In genomic region chr10:30007406-30007805, GRCh38 we compare ENCODE assay signal across 20 cellular contexts. TPM values are rescaled to one million over a fixed set of nuclear protein-coding genes. Genes with fewer than 3 reads are reported as not detected.
DNase-seq lines count a peak whose midpoint lies in the region; FAIRE-seq and TF ChIP-seq lines count a peak whose summit lies in the region.
"Had no signal": no experiment of that assay in that cellular context is flagged by ENCODE, and none has a peak within 500 bp of the region (broad histone marks: within the 10 kb centered on the region; RNA-seq: fewer than 3 reads in every experiment).

No MANE protein-coding gene starts in this region.

- H2AFZ ChIP-seq in MM.1S (ENCODE audit: low read length) = no peak overlapping the region
- 0 out of 2 replicates have a peak overlapping the region, but pooled peaks have one; percentile 11 for H2AFZ ChIP-seq in H1 (ENCODE audit: low read length)
- H2AFZ ChIP-seq: GM23248 had no signal

- H3K14ac ChIP-seq in H1 (ENCODE audit: insufficient read length) = no peak overlapping the region

- TF ChIP-seq EP300 in H1 (IDR thresholded peaks at IDR 0.05; ENCODE audit: borderline replicate concordance in 1 of 2, low read depth in 2 of 2, low read length in 2 of 2) = no peak

- H3K23ac ChIP-seq in H1 (ENCODE audit: insufficient read length) = no peak overlapping the region

- no peak overlapping the region for H4K5ac ChIP-seq in H1 (ENCODE audit: insufficient read length, low read depth, low read length)

- no peak overlapping the region for H3K4me3 Mint-ChIP-seq in T-helper 1 cell treated with Interleukin-12 subunit alpha and Interleukin-12 subunit beta and Interleukin-4 antibody, amounts not matched to agents 30 μg/mL and 1 μg/mL, for 36 hours
- H3K4me3 Mint-ChIP-seq in nephron (no peak overlapping the region), progenitor cell of endocrine pancreas (ENCODE audit: low read depth) (no peak overlapping the region)

- POLR2A ChIA-PET in H1 (lab: Charles Lee; ENCODE audit: partially characterized antibody) = no interaction called here

- no peak overlapping the region for H2BK20ac ChIP-seq in H1 (ENCODE audit: low read length)

- peaks cover 3% of the 10 kb centered on the region for H3K9me3 Mint-ChIP-seq in T-helper 1 cell treated with Interleukin-12 subunit alpha and Interleukin-12 subunit beta and Interleukin-4 antibody, amounts not matched to agents 30 μg/mL and 1 μg/mL, for 36 hours
- peaks cover 3% of the 10 kb centered on the region for H3K9me3 Mint-ChIP-seq in nephron
- peaks cover 3% of the 10 kb centered on the region for H3K9me3 Mint-ChIP-seq in progenitor cell of endocrine pancreas (ENCODE audit: low read depth)

- H3K4ac ChIP-seq in H1 (replicated peaks; ENCODE audit: insufficient read length, low read depth, low read length) = no peak overlapping the region

- no peak for TF ChIP-seq RAD21 in H1 (IDR thresholded peaks at IDR 0.05 in 1 of 2, conservative IDR thresholded peaks at IDR 0.05 in 1 of 2; ENCODE audit: low read depth in 2 of 2, low read length in 2 of 2)

- no peaks in the 10 kb centered on the region for H3F3A ChIP-seq in MM.1S (ENCODE audit: insufficient read depth, low read length)

- no peak overlapping the region for H4K91ac ChIP-seq in H1 (replicated peaks; ENCODE audit: insufficient read length, low read length)

- H3K36me3 ChIP-seq in MM.1S (replicated peaks; ENCODE audit: insufficient read depth, low read length) = no peaks in the 10 kb centered on the region
- no peaks in the 10 kb centered on the region for H3K36me3 ChIP-seq in H1 (ENCODE audit: control insufficient read depth in 2 of 4, insufficient read depth in 4 of 4, low read length in 3 of 4)

- TF ChIP-seq POLR2A in H1 (IDR thresholded peaks at IDR 0.05; ENCODE audit: control extremely low read depth in 1 of 2, low read depth in 2 of 2, low read length in 2 of 2) = no peak

- H2AK5ac ChIP-seq in H1 (ENCODE audit: low read depth, low read length) = no peak overlapping the region

- H2BK5ac ChIP-seq in H1 (ENCODE audit: low read depth, low read length) = no peak overlapping the region

- H3K4me1 ChIP-seq in MM.1S (ENCODE audit: low read length) (peaks cover 14% of the 10 kb centered on the region), H1 (replicated peaks in 1 of 4; ENCODE audit: control insufficient read depth in 3 of 4, insufficient read depth in 4 of 4, low read length in 3 of 4) (0 out of 7 replicates have a peak, but pooled peaks cover 0 to 2% (median 0%) of the 10 kb centered on the region in 4 experiments)

- no peaks in the 10 kb centered on the region for H3K36me3 Mint-ChIP-seq in T-helper 1 cell treated with Interleukin-12 subunit alpha and Interleukin-12 subunit beta and Interleukin-4 antibody, amounts not matched to agents 30 μg/mL and 1 μg/mL, for 36 hours (ENCODE audit: low read depth)
- H3K36me3 Mint-ChIP-seq in nephron (ENCODE audit: low read depth) = no peaks in the 10 kb centered on the region
- no peaks in the 10 kb centered on the region for H3K36me3 Mint-ChIP-seq in progenitor cell of endocrine pancreas (ENCODE audit: insufficient read depth)

- no peak overlapping the region for H3K9ac ChIP-seq in MM.1S (ENCODE audit: low read length)
- no peak overlapping the region for H3K9ac ChIP-seq in H1 (replicated peaks in 1 of 4; ENCODE audit: extremely low read depth in 1 of 4, low read depth in 3 of 4, low read length in 3 of 4)
- H3K9ac ChIP-seq: GM23248 had no signal

- H2BK15ac ChIP-seq in H1 (ENCODE audit: low read length) = no peak overlapping the region

- no peaks in the 10 kb centered on the region for H3K9me2 ChIP-seq in MM.1S (replicated peaks; ENCODE audit: insufficient read depth, low read length)

- H3K23me2 ChIP-seq in H1 (ENCODE audit: low read depth, low read length) = no peaks in the 10 kb centered on the region

- peaks cover 19% of the 10 kb centered on the region for H3K27me3 Mint-ChIP-seq in T-helper 1 cell treated with Interleukin-12 subunit alpha and Interleukin-12 subunit beta and Interleukin-4 antibody, amounts not matched to agents 30 μg/mL and 1 μg/mL, for 36 hours (ENCODE audit: low read depth)
- H3K27me3 Mint-ChIP-seq in nephron (ENCODE audit: low read depth) (peaks cover 9% of the 10 kb centered on the region), progenitor cell of endocrine pancreas (no peaks in the 10 kb centered on the region)

- H4K20me1 ChIP-seq in MM.1S (ENCODE audit: insufficient read depth, low read length) (no peaks in the 10 kb centered on the region), H1 (replicated peaks in 1 of 2; ENCODE audit: control insufficient read depth in 1 of 2, insufficient read depth in 2 of 2, low read length in 2 of 2) (no peaks in the 10 kb centered on the region)

- H3K27ac Mint-ChIP-seq in T-helper 1 cell treated with Interleukin-12 subunit alpha and Interleukin-12 subunit beta and Interleukin-4 antibody, amounts not matched to agents 30 μg/mL and 1 μg/mL, for 36 hours = peak overlapping the region; percentile 3
- H3K27ac Mint-ChIP-seq in nephron = peak overlapping the region in 2 of 3 experiments; percentile 80 to 87
- no peak overlapping the region for H3K27ac Mint-ChIP-seq in progenitor cell of endocrine pancreas

- H3K27ac ChIP-seq in MM.1S (ENCODE audit: low read length) = no peak overlapping the region
- H3K27ac ChIP-seq in H1 (ENCODE audit: low read depth, low read length) = no peak overlapping the region
- H3K27ac ChIP-seq: 22Rv1, GM23248 had no signal

- H4K8ac ChIP-seq in H1 (ENCODE audit: extremely low read depth, insufficient read depth, low read length) = no peak overlapping the region

- FAIRE-seq in H1 (lab: Jason Lieb, UNC) = no peak

- no peak for TF ChIP-seq CTCF in MM.1S (IDR thresholded peaks at IDR 0.05; ENCODE audit: low read length)
- no peak for TF ChIP-seq CTCF in H1 (IDR thresholded peaks at IDR 0.05; ENCODE audit: control extremely low read depth in 1 of 3, insufficient read depth in 1 of 3, low read depth in 1 of 3, low read length in 3 of 3)
- no peak for TF ChIP-seq CTCF in nephron (IDR thresholded peaks at IDR 0.05; ENCODE audit: unreplicated experiment in 3 of 3)
- TF ChIP-seq CTCF in progenitor cell of endocrine pancreas (IDR thresholded peaks at IDR 0.05; ENCODE audit: unreplicated experiment) = no peak

- CTCF ChIA-PET in H1 (lab: Charles Lee; ENCODE audit: partially characterized antibody) = interaction anchor here (0.5 to 1.0 kb wide), 2 partner anchors 9 to 1121 kb away, joined by 3 to 4 read pairs; no protein-coding TSS in a partner anchor

- H3K4me2 ChIP-seq in MM.1S (ENCODE audit: low read depth, low read length) (peak overlapping the region; percentile 35; the same call in 1 of the 2 replicates), H1 (ENCODE audit: insufficient read depth in 1 of 2, low read depth in 2 of 2, low read length in 2 of 2) (no peak overlapping the region)

- no peak overlapping the region for H2BK12ac ChIP-seq in H1 (ENCODE audit: low read depth, low read length)

- H3K9me3 ChIP-seq in MM.1S (replicated peaks; ENCODE audit: insufficient read depth, low read length) = no peaks in the 10 kb centered on the region
- no peaks in the 10 kb centered on the region for H3K9me3 ChIP-seq in H1 (ENCODE audit: insufficient read depth in 2 of 2, low read depth in 1 of 2, low read length in 1 of 2)

- DNase-seq in T-helper 1 cell (no peak), MM.1S (peak; percentile 30), H1 (ENCODE audit: low read depth in 1 of 2, low spot score in 2 of 2) (no peak), kidney glomerular epithelial cell (lab: John Stamatoyannopoulos, UW) (no peak), progenitor cell of endocrine pancreas (ENCODE audit: low spot score, unreplicated experiment) (no peak), SW 1271 (lab: John Stamatoyannopoulos, UW) (no peak)
- DNase-seq: DMS79 treated with DMSO at 0.1 percent for 48 hours, GM23248, KBM-7, MV-4-11, NCI-H1417, NCI-H187, NCI-H2107, NCI-H510A treated with DMSO at 0.1 percent for 48 hours, NCI-H774, OCI-M1, Right ventricle myocardium superior had no signal

- no peak overlapping the region for H2BK120ac ChIP-seq in H1 (replicated peaks; ENCODE audit: low read depth, low read length)

- H3K4me1 Mint-ChIP-seq in T-helper 1 cell treated with Interleukin-12 subunit alpha and Interleukin-12 subunit beta and Interleukin-4 antibody, amounts not matched to agents 30 μg/mL and 1 μg/mL, for 36 hours (ENCODE audit: low read depth) = peaks cover 25% of the 10 kb centered on the region
- H3K4me1 Mint-ChIP-seq in nephron (peaks cover 53% of the 10 kb centered on the region), progenitor cell of endocrine pancreas (ENCODE audit: low read depth) (peaks cover 12% of the 10 kb centered on the region)

- H3K18ac ChIP-seq in H1 (ENCODE audit: extremely low read depth, low read length) = no peak overlapping the region

- H3K56ac ChIP-seq in H1 (replicated peaks; ENCODE audit: insufficient read length, low read depth, low read length) = no peak overlapping the region

- H3K4me3 ChIP-seq in MM.1S (ENCODE audit: low read length) (no peak overlapping the region), H1 (ENCODE audit: extremely low read depth in 1 of 4, insufficient read depth in 2 of 4, low read depth in 3 of 4, low read length in 4 of 4) (no peak overlapping the region)
- H3K4me3 ChIP-seq: GM23248 had no signal

- whole genome bisulfite sequencing in H1 (ENCODE audit: extremely low coverage in 1 of 2, insufficient coverage in 1 of 2, insufficient read length in 1 of 2, insufficient replicate concordance in 2 of 2, low coverage in 1 of 2, low lambda C conversion rate in 2 of 2, missing lambda C conversion rate in 1 of 2), 2 experiments = 91% methylated on average over 2 of the region's 3 CpGs; no CpG with 5 or more reads in 1 of the 2 experiments

- H3K79me2 ChIP-seq in MM.1S (ENCODE audit: low read length) (no peaks in the 10 kb centered on the region), H1 (ENCODE audit: control insufficient read depth in 1 of 2, insufficient read depth in 2 of 2, low read length in 2 of 2) (no peaks in the 10 kb centered on the region)

- no peaks in the 10 kb centered on the region for H3K79me1 ChIP-seq in H1 (ENCODE audit: low read depth, low read length)

- H3K27me3 ChIP-seq in MM.1S (replicated peaks; ENCODE audit: insufficient read depth, low read length) (no peaks in the 10 kb centered on the region), H1 (replicated peaks in 1 of 4; ENCODE audit: control insufficient read depth in 3 of 4, extremely low read depth in 1 of 4, insufficient read depth in 3 of 4, low read length in 3 of 4) (no peaks in the 10 kb centered on the region)

TF ChIP-seq in H1, 55 proteins besides CTCF, POLR2A, EP300 and RAD21 (continues in another document):
- TF ChIP-seq BACH1 (IDR thresholded peaks at IDR 0.05; ENCODE audit: low read length) = no peak

RNA-seq across cellular contexts. Expression of gene JCAD, which starts 52.0 kb away (rescaled TPM):
- total RNA-seq in H1 (2021; fragmentation: NEBNext Ultra II Directional; extraction: Animal tissue kit (Norgen Biotek cat#: 25700)) = 2.9 and 5.2 TPM in 2 replicates
- polyA plus RNA-seq in H1 (2011; rRNA removed) = 0.56 and 0.75 TPM in 2 replicates
- polyA plus RNA-seq in H1 (2011; cell fraction: cytosol; rRNA removed) = 1.0 TPM
- polyA plus RNA-seq in H1 (2011; cell fraction: nucleus; rRNA removed) = 0.93 TPM
- 1.6 to 2.3 TPM (median 1.7 TPM) in 4 replicates for polyA plus RNA-seq in H1 (2012, experiment 1 of 2)
- polyA plus RNA-seq in H1 (2012, experiment 2 of 2) = 0.31 TPM
- polyA plus RNA-seq in H1 (2013, experiment 1 of 2) = 1.1 TPM
- 1.3 TPM for polyA plus RNA-seq in H1 (2013, experiment 2 of 2)
- polyA minus RNA-seq in H1 (2011; rRNA and poly(A)+ RNA removed) = 2.3 and 2.6 TPM in 2 replicates
- 1.9 TPM for polyA minus RNA-seq in H1 (2011; cell fraction: cytosol; rRNA and poly(A)+ RNA removed)
- 1.5 TPM for polyA minus RNA-seq in H1 (2011; cell fraction: nucleus; rRNA and poly(A)+ RNA removed)
- total RNA-seq in progenitor cell of endocrine pancreas = 13.4 and 15.8 TPM in 2 replicates
